2 cellular contexts compared by ENCODE assay signal in the genomic region with DNA sequence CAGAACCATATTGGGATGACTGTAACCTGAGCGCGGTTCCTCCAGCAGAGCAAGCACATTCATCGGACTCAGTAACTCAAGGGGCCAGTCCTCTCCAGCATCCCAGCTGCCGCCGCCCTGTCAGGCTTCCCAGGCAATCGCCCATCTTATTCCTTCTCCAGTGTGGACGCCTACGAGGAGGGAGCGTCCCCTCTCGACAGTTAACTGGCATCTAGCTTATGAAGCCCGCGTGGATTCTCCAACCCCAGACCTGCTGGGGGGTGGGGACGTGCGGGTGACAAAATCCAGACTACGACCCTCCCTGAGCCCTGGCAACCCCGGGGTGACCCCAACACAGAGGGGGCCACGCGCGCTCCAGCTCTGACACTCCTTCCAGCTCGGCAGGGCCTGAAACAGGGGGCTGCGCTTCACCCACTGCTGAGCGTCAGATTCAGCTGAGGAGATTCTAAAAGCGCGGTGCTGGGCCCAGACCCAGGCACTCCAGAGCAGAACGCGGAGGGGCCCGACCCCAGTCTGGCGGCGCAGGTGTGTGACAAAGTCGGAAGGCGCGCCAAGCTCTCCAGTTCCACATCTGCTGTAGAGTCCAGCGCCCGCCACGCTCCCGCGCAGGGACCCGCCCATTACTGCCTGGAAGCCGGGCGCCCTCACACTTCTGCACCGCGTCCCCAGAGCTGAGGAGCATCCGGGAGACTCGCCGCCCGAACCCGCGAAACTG.
TF ChIP-seq lines count a peak whose summit lies in the region.

No MANE protein-coding gene starts in this region.

TF ChIP-seq in A549, 52 proteins besides CTCF, POLR2A, EP300 and RAD21 (continued from another document):
- TF ChIP-seq, protein P1, sequence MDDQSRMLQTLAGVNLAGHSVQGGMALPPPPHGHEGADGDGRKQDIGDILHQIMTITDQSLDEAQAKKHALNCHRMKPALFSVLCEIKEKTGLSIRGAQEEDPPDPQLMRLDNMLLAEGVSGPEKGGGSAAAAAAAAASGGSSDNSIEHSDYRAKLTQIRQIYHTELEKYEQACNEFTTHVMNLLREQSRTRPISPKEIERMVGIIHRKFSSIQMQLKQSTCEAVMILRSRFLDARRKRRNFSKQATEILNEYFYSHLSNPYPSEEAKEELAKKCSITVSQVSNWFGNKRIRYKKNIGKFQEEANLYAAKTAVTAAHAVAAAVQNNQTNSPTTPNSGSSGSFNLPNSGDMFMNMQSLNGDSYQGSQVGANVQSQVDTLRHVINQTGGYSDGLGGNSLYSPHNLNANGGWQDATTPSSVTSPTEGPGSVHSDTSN (IDR thresholded peaks at IDR 0.05), result no peak
- TF ChIP-seq ZNF302 (CRISPR knock-in tag; IDR thresholded peaks at IDR 0.05) (no peak), JUN (IDR thresholded peaks at IDR 0.05) (peak in 1 of 2 experiments; percentile 80; a peak in 1 of 5 replicates), TFCP2L1 (CRISPR knock-in tag; IDR thresholded peaks at IDR 0.05) (no peak), HOXB13 (CRISPR knock-in tag; IDR thresholded peaks at IDR 0.05; ENCODE audit: low read depth) (no peak)
- TF ChIP-seq, protein P2, sequence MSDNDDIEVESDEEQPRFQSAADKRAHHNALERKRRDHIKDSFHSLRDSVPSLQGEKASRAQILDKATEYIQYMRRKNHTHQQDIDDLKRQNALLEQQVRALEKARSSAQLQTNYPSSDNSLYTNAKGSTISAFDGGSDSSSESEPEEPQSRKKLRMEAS (IDR thresholded peaks at IDR 0.05), result peak; percentile 41; the same call in 1 of the 2 replicates
TF ChIP-seq in A549: peak in this region for 5.

TF ChIP-seq in HEK293, 187 proteins besides CTCF, POLR2A, EP300 and RAD21 (continued from another document and continues in another):
- TF ChIP-seq, protein P3, sequence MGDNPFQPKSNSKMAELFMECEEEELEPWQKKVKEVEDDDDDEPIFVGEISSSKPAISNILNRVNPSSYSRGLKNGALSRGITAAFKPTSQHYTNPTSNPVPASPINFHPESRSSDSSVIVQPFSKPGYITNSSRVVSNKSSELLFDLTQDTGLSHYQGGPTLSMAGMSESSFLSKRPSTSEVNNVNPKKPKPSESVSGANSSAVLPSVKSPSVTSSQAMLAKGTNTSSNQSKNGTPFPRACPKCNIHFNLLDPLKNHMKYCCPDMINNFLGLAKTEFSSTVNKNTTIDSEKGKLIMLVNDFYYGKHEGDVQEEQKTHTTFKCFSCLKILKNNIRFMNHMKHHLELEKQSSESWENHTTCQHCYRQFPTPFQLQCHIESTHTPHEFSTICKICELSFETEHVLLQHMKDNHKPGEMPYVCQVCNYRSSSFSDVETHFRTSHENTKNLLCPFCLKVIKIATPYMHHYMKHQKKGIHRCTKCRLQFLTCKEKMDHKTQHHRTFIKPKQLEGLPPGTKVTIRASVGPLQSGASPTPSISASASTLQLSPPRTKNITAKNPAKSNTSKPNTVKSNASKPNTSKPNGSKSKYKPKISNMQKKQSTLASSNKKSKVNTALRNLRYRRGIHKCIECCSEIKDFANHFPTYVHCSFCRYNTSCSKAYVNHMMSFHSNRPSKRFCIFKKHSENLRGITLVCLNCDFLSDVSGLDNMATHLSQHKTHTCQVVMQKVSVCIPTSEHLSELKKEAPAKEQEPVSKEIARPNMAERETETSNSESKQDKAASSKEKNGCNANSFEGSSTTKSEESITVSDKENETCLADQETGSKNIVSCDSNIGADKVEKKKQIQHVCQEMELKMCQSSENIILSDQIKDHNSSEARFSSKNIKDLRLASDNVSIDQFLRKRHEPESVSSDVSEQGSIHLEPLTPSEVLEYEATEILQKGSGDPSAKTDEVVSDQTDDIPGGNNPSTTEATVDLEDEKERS (tag by site-specific recombination; IDR thresholded peaks at IDR 0.05), result no peak
- TF ChIP-seq KLF1 (tag by site-specific recombination; IDR thresholded peaks at IDR 0.05) (0 out of 2 replicates have a peak, but pooled peaks have one; percentile 20), ZNF549 (tag by site-specific recombination; IDR thresholded peaks at IDR 0.05) (no peak), ZNF654 (tag by site-specific recombination; IDR thresholded peaks at IDR 0.05; ENCODE audit: low read depth) (no peak), ZNF707 (tag by site-specific recombination; IDR thresholded peaks at IDR 0.05) (no peak), ZNF19 (tag by site-specific recombination; IDR thresholded peaks at IDR 0.05; ENCODE audit: low read depth) (no peak), ZNF23 (tag by site-specific recombination; IDR thresholded peaks at IDR 0.05; ENCODE audit: borderline replicate concordance) (no peak), ZNF48 (tag by site-specific recombination; IDR thresholded peaks at IDR 0.05) (no peak), SETDB1 (IDR thresholded peaks at IDR 0.05; ENCODE audit: insufficient read length, low read length) (no peak), ZBTB48 (tag by site-specific recombination; IDR thresholded peaks at IDR 0.05) (peak; percentile 80), ZNF341 (tag by site-specific recombination; IDR thresholded peaks at IDR 0.05; ENCODE audit: low read depth) (no peak), ZNF514 (tag by site-specific recombination; IDR thresholded peaks at IDR 0.05) (no peak), GLIS2 (tag by site-specific recombination; IDR thresholded peaks at IDR 0.05) (peak; percentile 72), ZNF785 (tag by site-specific recombination; IDR thresholded peaks at IDR 0.05) (no peak), ZSCAN30 (tag by site-specific recombination; IDR thresholded peaks at IDR 0.05) (0 out of 2 replicates have a peak, but pooled peaks have one; percentile 7), ZFP3 (tag by site-specific recombination; IDR thresholded peaks at IDR 0.05; ENCODE audit: low read depth) (no peak), ZNF433 (tag by site-specific recombination; IDR thresholded peaks at IDR 0.05; ENCODE audit: low read depth) (no peak), ZFHX2 (tag by site-specific recombination; conservative IDR thresholded peaks at IDR 0.05) (peak; percentile 28; the same call in 1 of the 2 replicates), ZBTB8A (tag by site-specific recombination; IDR thresholded peaks at IDR 0.05) (peak; percentile 58)
- TF ChIP-seq, protein P4, sequence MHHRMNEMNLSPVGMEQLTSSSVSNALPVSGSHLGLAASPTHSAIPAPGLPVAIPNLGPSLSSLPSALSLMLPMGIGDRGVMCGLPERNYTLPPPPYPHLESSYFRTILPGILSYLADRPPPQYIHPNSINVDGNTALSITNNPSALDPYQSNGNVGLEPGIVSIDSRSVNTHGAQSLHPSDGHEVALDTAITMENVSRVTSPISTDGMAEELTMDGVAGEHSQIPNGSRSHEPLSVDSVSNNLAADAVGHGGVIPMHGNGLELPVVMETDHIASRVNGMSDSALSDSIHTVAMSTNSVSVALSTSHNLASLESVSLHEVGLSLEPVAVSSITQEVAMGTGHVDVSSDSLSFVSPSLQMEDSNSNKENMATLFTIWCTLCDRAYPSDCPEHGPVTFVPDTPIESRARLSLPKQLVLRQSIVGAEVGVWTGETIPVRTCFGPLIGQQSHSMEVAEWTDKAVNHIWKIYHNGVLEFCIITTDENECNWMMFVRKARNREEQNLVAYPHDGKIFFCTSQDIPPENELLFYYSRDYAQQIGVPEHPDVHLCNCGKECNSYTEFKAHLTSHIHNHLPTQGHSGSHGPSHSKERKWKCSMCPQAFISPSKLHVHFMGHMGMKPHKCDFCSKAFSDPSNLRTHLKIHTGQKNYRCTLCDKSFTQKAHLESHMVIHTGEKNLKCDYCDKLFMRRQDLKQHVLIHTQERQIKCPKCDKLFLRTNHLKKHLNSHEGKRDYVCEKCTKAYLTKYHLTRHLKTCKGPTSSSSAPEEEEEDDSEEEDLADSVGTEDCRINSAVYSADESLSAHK (tag by site-specific recombination; IDR thresholded peaks at IDR 0.05), result 0 out of 2 replicates have a peak, but pooled peaks have one; percentile 61
- TF ChIP-seq, protein P5, sequence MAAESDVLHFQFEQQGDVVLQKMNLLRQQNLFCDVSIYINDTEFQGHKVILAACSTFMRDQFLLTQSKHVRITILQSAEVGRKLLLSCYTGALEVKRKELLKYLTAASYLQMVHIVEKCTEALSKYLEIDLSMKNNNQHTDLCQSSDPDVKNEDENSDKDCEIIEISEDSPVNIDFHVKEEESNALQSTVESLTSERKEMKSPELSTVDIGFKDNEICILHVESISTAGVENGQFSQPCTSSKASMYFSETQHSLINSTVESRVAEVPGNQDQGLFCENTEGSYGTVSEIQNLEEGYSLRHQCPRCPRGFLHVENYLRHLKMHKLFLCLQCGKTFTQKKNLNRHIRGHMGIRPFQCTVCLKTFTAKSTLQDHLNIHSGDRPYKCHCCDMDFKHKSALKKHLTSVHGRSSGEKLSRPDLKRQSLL (tag by site-specific recombination; IDR thresholded peaks at IDR 0.05), result peak; percentile 23; the same call in 1 of the 2 replicates
- TF ChIP-seq, protein P6, sequence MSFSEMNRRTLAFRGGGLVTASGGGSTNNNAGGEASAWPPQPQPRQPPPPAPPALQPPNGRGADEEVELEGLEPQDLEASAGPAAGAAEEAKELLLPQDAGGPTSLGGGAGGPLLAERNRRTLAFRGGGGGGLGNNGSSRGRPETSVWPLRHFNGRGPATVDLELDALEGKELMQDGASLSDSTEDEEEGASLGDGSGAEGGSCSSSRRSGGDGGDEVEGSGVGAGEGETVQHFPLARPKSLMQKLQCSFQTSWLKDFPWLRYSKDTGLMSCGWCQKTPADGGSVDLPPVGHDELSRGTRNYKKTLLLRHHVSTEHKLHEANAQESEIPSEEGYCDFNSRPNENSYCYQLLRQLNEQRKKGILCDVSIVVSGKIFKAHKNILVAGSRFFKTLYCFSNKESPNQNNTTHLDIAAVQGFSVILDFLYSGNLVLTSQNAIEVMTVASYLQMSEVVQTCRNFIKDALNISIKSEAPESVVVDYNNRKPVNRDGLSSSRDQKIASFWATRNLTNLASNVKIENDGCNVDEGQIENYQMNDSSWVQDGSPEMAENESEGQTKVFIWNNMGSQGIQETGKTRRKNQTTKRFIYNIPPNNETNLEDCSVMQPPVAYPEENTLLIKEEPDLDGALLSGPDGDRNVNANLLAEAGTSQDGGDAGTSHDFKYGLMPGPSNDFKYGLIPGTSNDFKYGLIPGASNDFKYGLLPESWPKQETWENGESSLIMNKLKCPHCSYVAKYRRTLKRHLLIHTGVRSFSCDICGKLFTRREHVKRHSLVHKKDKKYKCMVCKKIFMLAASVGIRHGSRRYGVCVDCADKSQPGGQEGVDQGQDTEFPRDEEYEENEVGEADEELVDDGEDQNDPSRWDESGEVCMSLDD (tag by site-specific recombination; IDR thresholded peaks at IDR 0.05), result peak; percentile 66
- TF ChIP-seq, protein P1 (CRISPR knock-in tag; IDR thresholded peaks at IDR 0.05), result no peak
- TF ChIP-seq, protein P7, sequence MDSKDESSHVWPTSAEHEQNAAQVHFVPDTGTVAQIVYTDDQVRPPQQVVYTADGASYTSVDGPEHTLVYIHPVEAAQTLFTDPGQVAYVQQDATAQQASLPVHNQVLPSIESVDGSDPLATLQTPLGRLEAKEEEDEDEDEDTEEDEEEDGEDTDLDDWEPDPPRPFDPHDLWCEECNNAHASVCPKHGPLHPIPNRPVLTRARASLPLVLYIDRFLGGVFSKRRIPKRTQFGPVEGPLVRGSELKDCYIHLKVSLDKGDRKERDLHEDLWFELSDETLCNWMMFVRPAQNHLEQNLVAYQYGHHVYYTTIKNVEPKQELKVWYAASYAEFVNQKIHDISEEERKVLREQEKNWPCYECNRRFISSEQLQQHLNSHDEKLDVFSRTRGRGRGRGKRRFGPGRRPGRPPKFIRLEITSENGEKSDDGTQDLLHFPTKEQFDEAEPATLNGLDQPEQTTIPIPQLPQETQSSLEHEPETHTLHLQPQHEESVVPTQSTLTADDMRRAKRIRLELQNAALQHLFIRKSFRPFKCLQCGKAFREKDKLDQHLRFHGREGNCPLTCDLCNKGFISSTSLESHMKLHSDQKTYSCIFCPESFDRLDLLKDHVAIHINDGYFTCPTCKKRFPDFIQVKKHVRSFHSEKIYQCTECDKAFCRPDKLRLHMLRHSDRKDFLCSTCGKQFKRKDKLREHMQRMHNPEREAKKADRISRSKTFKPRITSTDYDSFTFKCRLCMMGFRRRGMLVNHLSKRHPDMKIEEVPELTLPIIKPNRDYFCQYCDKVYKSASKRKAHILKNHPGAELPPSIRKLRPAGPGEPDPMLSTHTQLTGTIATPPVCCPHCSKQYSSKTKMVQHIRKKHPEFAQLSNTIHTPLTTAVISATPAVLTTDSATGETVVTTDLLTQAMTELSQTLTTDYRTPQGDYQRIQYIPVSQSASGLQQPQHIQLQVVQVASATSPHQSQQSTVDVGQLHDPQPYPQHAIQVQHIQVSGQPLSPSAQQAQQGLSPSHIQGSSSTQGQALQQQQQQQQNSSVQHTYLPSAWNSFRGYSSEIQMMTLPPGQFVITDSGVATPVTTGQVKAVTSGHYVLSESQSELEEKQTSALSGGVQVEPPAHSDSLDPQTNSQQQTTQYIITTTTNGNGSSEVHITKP (tag by site-specific recombination; IDR thresholded peaks at IDR 0.05), result peak; percentile 49
- TF ChIP-seq, protein P8, sequence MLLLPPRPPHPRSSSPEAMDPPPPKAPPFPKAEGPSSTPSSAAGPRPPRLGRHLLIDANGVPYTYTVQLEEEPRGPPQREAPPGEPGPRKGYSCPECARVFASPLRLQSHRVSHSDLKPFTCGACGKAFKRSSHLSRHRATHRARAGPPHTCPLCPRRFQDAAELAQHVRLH (tag by site-specific recombination; IDR thresholded peaks at IDR 0.05), result no peak
- TF ChIP-seq, protein P9, sequence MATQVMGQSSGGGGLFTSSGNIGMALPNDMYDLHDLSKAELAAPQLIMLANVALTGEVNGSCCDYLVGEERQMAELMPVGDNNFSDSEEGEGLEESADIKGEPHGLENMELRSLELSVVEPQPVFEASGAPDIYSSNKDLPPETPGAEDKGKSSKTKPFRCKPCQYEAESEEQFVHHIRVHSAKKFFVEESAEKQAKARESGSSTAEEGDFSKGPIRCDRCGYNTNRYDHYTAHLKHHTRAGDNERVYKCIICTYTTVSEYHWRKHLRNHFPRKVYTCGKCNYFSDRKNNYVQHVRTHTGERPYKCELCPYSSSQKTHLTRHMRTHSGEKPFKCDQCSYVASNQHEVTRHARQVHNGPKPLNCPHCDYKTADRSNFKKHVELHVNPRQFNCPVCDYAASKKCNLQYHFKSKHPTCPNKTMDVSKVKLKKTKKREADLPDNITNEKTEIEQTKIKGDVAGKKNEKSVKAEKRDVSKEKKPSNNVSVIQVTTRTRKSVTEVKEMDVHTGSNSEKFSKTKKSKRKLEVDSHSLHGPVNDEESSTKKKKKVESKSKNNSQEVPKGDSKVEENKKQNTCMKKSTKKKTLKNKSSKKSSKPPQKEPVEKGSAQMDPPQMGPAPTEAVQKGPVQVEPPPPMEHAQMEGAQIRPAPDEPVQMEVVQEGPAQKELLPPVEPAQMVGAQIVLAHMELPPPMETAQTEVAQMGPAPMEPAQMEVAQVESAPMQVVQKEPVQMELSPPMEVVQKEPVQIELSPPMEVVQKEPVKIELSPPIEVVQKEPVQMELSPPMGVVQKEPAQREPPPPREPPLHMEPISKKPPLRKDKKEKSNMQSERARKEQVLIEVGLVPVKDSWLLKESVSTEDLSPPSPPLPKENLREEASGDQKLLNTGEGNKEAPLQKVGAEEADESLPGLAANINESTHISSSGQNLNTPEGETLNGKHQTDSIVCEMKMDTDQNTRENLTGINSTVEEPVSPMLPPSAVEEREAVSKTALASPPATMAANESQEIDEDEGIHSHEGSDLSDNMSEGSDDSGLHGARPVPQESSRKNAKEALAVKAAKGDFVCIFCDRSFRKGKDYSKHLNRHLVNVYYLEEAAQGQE (tag by site-specific recombination; IDR thresholded peaks at IDR 0.05), result peak; percentile 12; the same call in 1 of the 2 replicates
